ENCODE assay signal across 1 cellular context in the genomic region with DNA sequence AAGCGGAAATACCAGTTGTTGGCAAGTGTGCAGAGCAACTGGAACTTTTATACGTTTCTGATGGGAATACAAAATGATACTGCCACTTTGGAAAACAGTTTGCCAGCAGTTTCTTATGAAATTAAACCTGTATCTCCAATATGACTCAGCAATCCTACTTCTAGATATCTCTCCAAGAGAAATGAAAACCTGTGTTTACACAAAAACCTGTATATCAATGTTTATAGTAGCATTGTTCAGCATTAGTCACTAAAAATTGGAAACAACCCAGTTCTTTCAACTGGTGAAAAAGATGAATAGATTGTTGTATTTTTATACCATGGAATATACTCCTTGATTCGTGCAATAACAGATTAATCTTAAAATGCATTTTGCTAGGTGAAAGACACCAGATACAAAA.
A peak's percentile ranks its signal among the peaks of the same experiment; 100 is the strongest.
TF ChIP-seq lines count a peak whose summit lies in the region.

No MANE protein-coding gene starts in this region.

TF ChIP-seq in endothelial cell of umbilical vein, 7 proteins besides CTCF, POLR2A, EP300 and RAD21:
- TF ChIP-seq EZH2 (IDR thresholded peaks at IDR 0.05; ENCODE audit: borderline replicate concordance, low read depth, low read length, severe bottlenecking) (no peak), MYC (IDR thresholded peaks at IDR 0.05; ENCODE audit: low read depth, low read length) (no peak), GATA2 (IDR thresholded peaks at IDR 0.05; ENCODE audit: insufficient read depth, insufficient read length, low read depth, low read length) (no peak), POLR2AphosphoS5 (IDR thresholded peaks at IDR 0.05; ENCODE audit: insufficient read depth, low read depth, low read length) (no peak), MAX (IDR thresholded peaks at IDR 0.05; ENCODE audit: insufficient read depth, insufficient read length) (no peak), FOS (IDR thresholded peaks at IDR 0.05; ENCODE audit: borderline replicate concordance, insufficient read depth, low read length) (peak; percentile 48), JUN (IDR thresholded peaks at IDR 0.05; ENCODE audit: borderline replicate concordance, insufficient read depth, insufficient read length, low read depth) (peak; percentile 22)
